27 cellular contexts compared by ENCODE assay signal in genomic region chr7:157800281-157800680, GRCh38.
"Had no signal": no experiment of that assay in that cellular context is flagged by ENCODE, and none has a peak within 500 bp of the region (broad histone marks: within the 10 kb centered on the region; RNA-seq: fewer than 3 reads in every experiment).

No MANE protein-coding gene starts in this region.

- H3K4me3 ChIP-seq: body of pancreas, colonic mucosa had no signal

- H3K4me1 ChIP-seq: body of pancreas, colonic mucosa had no signal

- H3K36me3 ChIP-seq: colonic mucosa, WERI-Rb-1 had no signal

- H3K27me3 ChIP-seq: body of pancreas, colonic mucosa had no signal

- H3K9me3 ChIP-seq: body of pancreas, colonic mucosa had no signal

- ATAC-seq: activated CD4-positive, alpha-beta T cell treated with anti-CD3 and anti-CD28 coated beads for 36 hours; activated CD8-positive, alpha-beta memory T cell treated with anti-CD3 and anti-CD28 coated beads, Interleukin-2, amount 10 ng/mL, durations not matched to agents 7 days and 5 days; activated CD8-positive, alpha-beta T cell treated with anti-CD3 and anti-CD28 coated beads, Interleukin-2, amount 10 ng/mL, durations not matched to agents 7 days and 5 days; body of pancreas; esophagus mucosa; T-helper 17 cell had no signal

- DNase-seq: activated B cell treated with CpG ODN at 0.5 μM for 24 hours; activated CD4-positive, alpha-beta memory T cell treated with anti-CD3 and anti-CD28 coated beads for 36 hours; activated CD4-positive, alpha-beta T cell treated with anti-CD3 and anti-CD28 coated beads for 36 hours; activated CD4-positive, alpha-beta T cell treated with anti-CD3 and anti-CD28 coated beads, Interleukin-2, amount 10 ng/mL, durations not matched to agents 24 days and 14 days; activated CD4-positive, CD25-positive, alpha-beta regulatory T cell treated with anti-CD3 and anti-CD28 coated beads, Interleukin-2, amount 50 U/mL, for 72 hours; activated CD8-positive, alpha-beta memory T cell treated with anti-CD3 and anti-CD28 coated beads, Interleukin-2, amount 10 ng/mL, durations not matched to agents 7 days and 5 days; activated CD8-positive, alpha-beta memory T cell treated with anti-CD3 and anti-CD28 coated beads, Interleukin-2, amount 50 U/mL, for 4 hours; activated CD8-positive, alpha-beta T cell treated with anti-CD3 and anti-CD28 coated beads, Interleukin-2, amount 10 ng/mL, durations not matched to agents 7 days and 5 days; activated effector memory CD4-positive, alpha-beta T cell treated with anti-CD3 and anti-CD28 coated beads, Interleukin-2, amount 50 U/mL, for 16 hours; activated naive CD4-positive, alpha-beta T cell treated with anti-CD3 and anti-CD28 coated beads for 36 hours; activated T-cell treated with anti-CD3 and anti-CD28 coated beads, Interleukin-2, amount 50 U/mL, for 1 hour; activated T-cell treated with anti-CD3 and anti-CD28 coated beads, Interleukin-2, amount 50 U/mL, for 48 hours; amniotic stem cell; anterior cingulate cortex; body of pancreas; caudate nucleus; colonic mucosa; effector CD8-positive, alpha-beta T cell; foreskin fibroblast; head of caudate nucleus; T-helper 1 cell; T-helper 17 cell; T1000; WERI-Rb-1 had no signal

- FAIRE-seq: endometrium, frontal cortex had no signal

- H3K27ac ChIP-seq: body of pancreas, colonic mucosa, WERI-Rb-1 had no signal
